ENCODE assay signal across 29 cellular contexts in genomic region chr11:113400631-113401230, GRCh38. TPM values are rescaled to one million over a fixed set of nuclear protein-coding genes. Genes with fewer than 3 reads are reported as not detected.
"Had no signal": no experiment of that assay in that cellular context is flagged by ENCODE, and none has a peak within 500 bp of the region (broad histone marks: within the 10 kb centered on the region; RNA-seq: fewer than 3 reads in every experiment).

No MANE protein-coding gene starts in this region.

- H3K4me1 ChIP-seq: gastroesophageal sphincter had no signal

- H3K36me3 ChIP-seq: brain microvascular endothelial cell, esophagus squamous epithelium had no signal

- H3K27ac ChIP-seq: brain microvascular endothelial cell, epithelial cell of prostate, esophagus squamous epithelium, gastroesophageal sphincter had no signal

- H3K27me3 ChIP-seq: brain microvascular endothelial cell, gastroesophageal sphincter had no signal

- H3K4me1 Mint-ChIP-seq: activated CD4-positive, alpha-beta memory T cell treated with anti-CD3 and anti-CD28 coated beads, Interleukin-2, amount 10 ng/mL, durations not matched to agents 7 days and 5 days; activated CD4-positive, alpha-beta T cell treated with anti-CD3 and anti-CD28 coated beads, Interleukin-2, amount 10 ng/mL, durations not matched to agents 7 days and 5 days; activated naive CD4-positive, alpha-beta T cell treated with anti-CD3 and anti-CD28 coated beads, Interleukin-2, amount 10 ng/mL, durations not matched to agents 7 days and 5 days had no signal

- H3K27ac Mint-ChIP-seq: activated CD4-positive, alpha-beta memory T cell treated with anti-CD3 and anti-CD28 coated beads, Interleukin-2, amount 10 ng/mL, durations not matched to agents 7 days and 5 days; activated CD4-positive, alpha-beta T cell treated with anti-CD3 and anti-CD28 coated beads, Interleukin-2, amount 10 ng/mL, durations not matched to agents 7 days and 5 days; activated naive CD4-positive, alpha-beta T cell treated with anti-CD3 and anti-CD28 coated beads, Interleukin-2, amount 10 ng/mL, durations not matched to agents 7 days and 5 days; activated naive CD8-positive, alpha-beta T cell; activated T-cell treated with anti-CD3 and anti-CD28 coated beads, Interleukin-2, amount 50 U/mL, for 24 hours; activated T-cell treated with anti-CD3 and anti-CD28 coated beads, Interleukin-2, amount 50 U/mL, for 72 hours; WTC11 had no signal

- H3K9me3 ChIP-seq: esophagus squamous epithelium, gastroesophageal sphincter had no signal

- H3K27me3 Mint-ChIP-seq: activated CD4-positive, alpha-beta T cell treated with anti-CD3 and anti-CD28 coated beads, Interleukin-2, amount 10 ng/mL, durations not matched to agents 7 days and 5 days; activated naive CD8-positive, alpha-beta T cell; activated T-cell treated with anti-CD3 and anti-CD28 coated beads, Interleukin-2, amount 50 U/mL, for 24 hours had no signal

- H3K9me3 Mint-ChIP-seq: activated CD4-positive, alpha-beta memory T cell treated with anti-CD3 and anti-CD28 coated beads, Interleukin-2, amount 10 ng/mL, durations not matched to agents 7 days and 5 days; activated CD4-positive, alpha-beta T cell treated with anti-CD3 and anti-CD28 coated beads, Interleukin-2, amount 10 ng/mL, durations not matched to agents 7 days and 5 days; activated naive CD4-positive, alpha-beta T cell treated with anti-CD3 and anti-CD28 coated beads, Interleukin-2, amount 10 ng/mL, durations not matched to agents 7 days and 5 days; activated T-cell treated with anti-CD3 and anti-CD28 coated beads, Interleukin-2, amount 50 U/mL, for 24 hours; activated T-cell treated with anti-CD3 and anti-CD28 coated beads, Interleukin-2, amount 50 U/mL, for 72 hours; WTC11 had no signal

- H3K4me3 Mint-ChIP-seq: activated CD4-positive, alpha-beta memory T cell treated with anti-CD3 and anti-CD28 coated beads, Interleukin-2, amount 10 ng/mL, durations not matched to agents 7 days and 5 days; activated CD4-positive, alpha-beta T cell treated with anti-CD3 and anti-CD28 coated beads, Interleukin-2, amount 10 ng/mL, durations not matched to agents 7 days and 5 days; activated naive CD4-positive, alpha-beta T cell treated with anti-CD3 and anti-CD28 coated beads, Interleukin-2, amount 10 ng/mL, durations not matched to agents 7 days and 5 days; activated naive CD8-positive, alpha-beta T cell; activated T-cell treated with anti-CD3 and anti-CD28 coated beads, Interleukin-2, amount 50 U/mL, for 24 hours; activated T-cell treated with anti-CD3 and anti-CD28 coated beads, Interleukin-2, amount 50 U/mL, for 72 hours; WTC11 had no signal

- H3K36me3 Mint-ChIP-seq: activated naive CD4-positive, alpha-beta T cell treated with anti-CD3 and anti-CD28 coated beads, Interleukin-2, amount 10 ng/mL, durations not matched to agents 7 days and 5 days; activated naive CD8-positive, alpha-beta T cell; WTC11 had no signal

- ATAC-seq: activated T-cell treated with anti-CD3 and anti-CD28 coated beads, Interleukin-2, amount 50 U/mL, for 72 hours; WTC11 had no signal

- DNase-seq: activated CD4-positive, alpha-beta memory T cell treated with anti-CD3 and anti-CD28 coated beads, Interleukin-2, amount 10 ng/mL, durations not matched to agents 7 days and 5 days; activated CD4-positive, alpha-beta T cell treated with anti-CD3 and anti-CD28 coated beads for 1 hour; activated CD4-positive, alpha-beta T cell treated with anti-CD3 and anti-CD28 coated beads for 4 hours; activated CD4-positive, alpha-beta T cell treated with anti-CD3 and anti-CD28 coated beads, Interleukin-2, amount 10 ng/mL, durations not matched to agents 7 days and 5 days; activated CD4-positive, alpha-beta T cell treated with anti-CD3 and anti-CD28 coated beads, Interleukin-2, amount 50 U/mL, for 4 hours; activated CD8-positive, alpha-beta memory T cell treated with anti-CD3 and anti-CD28 coated beads, Interleukin-2, amount 50 U/mL, for 48 hours; activated gamma-delta T cell; activated naive CD4-positive, alpha-beta T cell; activated naive CD4-positive, alpha-beta T cell treated with anti-CD3 and anti-CD28 coated beads, Interleukin-2, amount 10 ng/mL, durations not matched to agents 7 days and 5 days; activated T-cell treated with anti-CD3 and anti-CD28 coated beads for 4 hours; activated T-cell treated with anti-CD3 and anti-CD28 coated beads, Interleukin-2, amount 50 U/mL, for 24 hours; activated T-cell treated with anti-CD3 and anti-CD28 coated beads, Interleukin-2, amount 50 U/mL, for 72 hours; amniotic stem cell; brain microvascular endothelial cell; caudate nucleus; effector CD8-positive, alpha-beta T cell; esophagus squamous epithelium; foreskin melanocyte; head of caudate nucleus; T-helper 2 cell had no signal

- H3K4me3 ChIP-seq: esophagus squamous epithelium, gastroesophageal sphincter had no signal

RNA-seq across cellular contexts. Expression of gene ANKK1, which starts 13.2 kb away (rescaled TPM):
- total RNA-seq: activated CD4-positive, alpha-beta memory T cell treated with anti-CD3 and anti-CD28 coated beads, Interleukin-2, amount 10 ng/mL, durations not matched to agents 7 days and 5 days; astrocyte; chondrocyte; dermis microvascular lymphatic vessel endothelial cell; endothelial cell of umbilical vein; fibroblast of lung had no signal
